8 cellular contexts compared by ENCODE assay signal in genomic region chr22:43150731-43151206, GRCh38. TPM values are rescaled to one million over a fixed set of nuclear protein-coding genes. Genes with fewer than 3 reads are reported as not detected.
DNase-seq lines count a peak whose midpoint lies in the region; ATAC-seq, FAIRE-seq and TF ChIP-seq lines count a peak whose summit lies in the region.

No MANE protein-coding gene starts in this region.

- H3K4me3 ChIP-seq in left ventricle myocardium inferior (peak overlapping the region; percentile 84), cardiac fibroblast (replicated peaks in 1 of 2; ENCODE audit: low read depth in 2 of 2, low read length in 2 of 2) (peak overlapping the region; percentile 70 to 90), uterus (peak overlapping the region; percentile 53 to 75)

- H3K4me3 Mint-ChIP-seq in mesothelial cell of epicardium: peak overlapping the region; percentile 77

- H3K27me3 Mint-ChIP-seq in mesothelial cell of epicardium (ENCODE audit: low read depth): no peaks in the 10 kb centered on the region

- DNase-seq in left ventricle myocardium inferior (no peak), Right ventricle myocardium superior (no peak), cardiac fibroblast (ENCODE audit: low read depth in 2 of 2) (no peak), mesothelial cell of epicardium (ENCODE audit: low spot score in 2 of 2, unreplicated experiment in 2 of 2) (no peak), uterus (no peak), MV-4-11 (lab: John Stamatoyannopoulos, UW) (no peak), NCI-H1048 (lab: John Stamatoyannopoulos, UW) (no peak), H54 (ENCODE audit: insufficient read length, low spot score) (no peak)

- TF ChIP-seq POLR2A in uterus (IDR thresholded peaks at IDR 0.05) (no peak), H54 (IDR thresholded peaks at IDR 0.05; ENCODE audit: low read depth, low read length) (no peak)

- ATAC-seq in Right ventricle myocardium superior (ENCODE audit: poor library complexity): no peak

- peak overlapping the region; percentile 79 for H3K27ac Mint-ChIP-seq in mesothelial cell of epicardium

- H3K9me3 Mint-ChIP-seq in mesothelial cell of epicardium: no peaks in the 10 kb centered on the region

- no peaks in the 10 kb centered on the region for H3K27me3 ChIP-seq in left ventricle myocardium inferior (ENCODE audit: low read depth)
- H3K27me3 ChIP-seq in uterus: no peaks in the 10 kb centered on the region

- FAIRE-seq in H54 (lab: Jason Lieb, UNC): no peak

- TF ChIP-seq CTCF in left ventricle myocardium inferior (IDR thresholded peaks at IDR 0.05; ENCODE audit: borderline replicate concordance) (no peak), cardiac fibroblast (IDR thresholded peaks at IDR 0.05; ENCODE audit: low read depth, low read length) (no peak), mesothelial cell of epicardium (IDR thresholded peaks at IDR 0.05; ENCODE audit: unreplicated experiment) (no peak), uterus (IDR thresholded peaks at IDR 0.05) (no peak)

- H3K36me3 Mint-ChIP-seq in mesothelial cell of epicardium: no peaks in the 10 kb centered on the region

- H3K4me1 ChIP-seq in left ventricle myocardium inferior (peaks cover 31% of the 10 kb centered on the region), uterus (peaks cover 0 to 8% of the 10 kb centered on the region in 2 donors)

- no peaks in the 10 kb centered on the region for H3K9me3 ChIP-seq in left ventricle myocardium inferior (replicated peaks)
- no peaks in the 10 kb centered on the region for H3K9me3 ChIP-seq in uterus

- H3K4me1 Mint-ChIP-seq in mesothelial cell of epicardium: peaks cover 12% of the 10 kb centered on the region

- intact Hi-C loops in left ventricle myocardium inferior (cut with micrococcal nuclease): no loop called here
- intact Hi-C loops in Right ventricle myocardium superior (cut with DNase I): no loop called here
- intact Hi-C loops in uterus (cut with DNase I; ENCODE audit: low total_unique reads): no loop called here

- H3K36me3 ChIP-seq in left ventricle myocardium inferior: no peaks in the 10 kb centered on the region
- H3K36me3 ChIP-seq in uterus: no peaks in the 10 kb centered on the region

- H3K27ac ChIP-seq in left ventricle myocardium inferior (replicated peaks): peak overlapping the region; percentile 89
- peak overlapping the region; percentile 65 to 80 for H3K27ac ChIP-seq in uterus

RNA-seq across cellular contexts. Expression of gene TSPO, which starts 0.6 kb away (rescaled TPM):
- total RNA-seq in left ventricle myocardium inferior: 128 TPM
- total RNA-seq in Right ventricle myocardium superior: 126 TPM
- 43.2 to 44.9 TPM (median 44.5 TPM) in 3 replicates for total RNA-seq in mesothelial cell of epicardium
- 100 to 1,000 TPM in 2 of 4 donors, 10 to 100 TPM in 2; 73.7 to 267 (median 148) TPM for total RNA-seq in uterus

RNA-seq across cellular contexts. Expression of gene MCAT, which starts 7.6 kb away (rescaled TPM):
- 16.4 TPM for total RNA-seq in left ventricle myocardium inferior
- 16.9 TPM for total RNA-seq in Right ventricle myocardium superior
- total RNA-seq in mesothelial cell of epicardium: 17.4 to 18.1 TPM (median 17.6 TPM) in 3 replicates
- total RNA-seq in uterus: 100 to 1,000 TPM in 1 of 4 donors, 10 to 100 TPM in 2, 1 to 10 TPM in 1; 7.6 to 102 (median 17.6) TPM

RNA-seq across cellular contexts. Expression of gene TTLL12, which starts 36.2 kb away (rescaled TPM):
- 12.6 TPM for total RNA-seq in left ventricle myocardium inferior
- total RNA-seq in Right ventricle myocardium superior: 11.1 TPM
- total RNA-seq in mesothelial cell of epicardium: 41.3 to 43.5 TPM (median 42.7 TPM) in 3 replicates
- total RNA-seq in uterus: 10 to 100 TPM in 2 of 4 donors, 1 to 10 TPM in 2; 6.7 to 29.7 (median 17.3) TPM

RNA-seq across cellular contexts. Expression of gene BIK, which starts 40.2 kb away (rescaled TPM):
- total RNA-seq in left ventricle myocardium inferior (0.41 TPM), Right ventricle myocardium superior (not detected), mesothelial cell of epicardium (8.0 to 9.9 TPM (median 9.3 TPM) in 3 replicates), uterus (under 1 TPM in 3 of 4 donors, not detected in 1; 0.49 to 0.77 (median 0.76) TPM)
